In genomic region chr2:84449711-84450110, GRCh38 we compare ENCODE assay signal across 18 cellular contexts. TPM values are rescaled to one million over a fixed set of nuclear protein-coding genes. Genes with fewer than 3 reads are reported as not detected.
DNase-seq lines count a peak whose midpoint lies in the region; ATAC-seq, FAIRE-seq and TF ChIP-seq lines count a peak whose summit lies in the region.
"Had no signal": no experiment of that assay in that cellular context is flagged by ENCODE, and none has a peak within 500 bp of the region (broad histone marks: within the 10 kb centered on the region; RNA-seq: fewer than 3 reads in every experiment).

No MANE protein-coding gene starts in this region.

- 72% methylated on average over 6 of the region's 6 CpGs for WGBS in mammary epithelial cell (ENCODE audit: low coverage, missing lambda C conversion rate)

- in situ Hi-C loops in mammary epithelial cell (cut with MboI; ENCODE audit: low sequenced_read_pairs in 2 of 2) = no loop called here

- H3K27me3 ChIP-seq in mammary epithelial cell (ENCODE audit: insufficient read depth, low read length) = no peaks in the 10 kb centered on the region
- H3K27me3 ChIP-seq: BLaER1 had no signal

- peak; percentile 8 for FAIRE-seq in frontal cortex (lab: Jason Lieb, UNC)
- FAIRE-seq: H54 had no signal

- H3K79me2 ChIP-seq in mammary epithelial cell (ENCODE audit: insufficient read depth, low read length) = peaks cover 59% of the 10 kb centered on the region

- no peaks in the 10 kb centered on the region for H3K9me3 Mint-ChIP-seq in MCF 10A (ENCODE audit: unreplicated experiment)
- H3K9me3 Mint-ChIP-seq: CD14-positive monocyte; CD4-positive, alpha-beta memory T cell; GM23338; HFFc6; IgD-negative memory B cell had no signal

- H3K4me3 Mint-ChIP-seq in MCF 10A (ENCODE audit: unreplicated experiment) (no peak overlapping the region), T-helper 17 cell (no peak overlapping the region)
- H3K4me3 Mint-ChIP-seq: CD14-positive monocyte; CD4-positive, alpha-beta memory T cell; GM23338; HFFc6 had no signal

- H3K4me1 ChIP-seq in mammary epithelial cell (ENCODE audit: insufficient read depth, low read length) = no peaks in the 10 kb centered on the region

- dilution Hi-C loops in mammary epithelial cell (cut with HindIII; ENCODE audit: low sequenced_read_pairs) = no loop called here

- intact Hi-C loops in MCF 10A (cut with micrococcal nuclease) = no loop called here
- intact Hi-C loops in mammary epithelial cell (cut with micrococcal nuclease) = no loop called here

- H4K20me1 ChIP-seq in mammary epithelial cell (ENCODE audit: insufficient read depth, low read length) = no peaks in the 10 kb centered on the region

- TF ChIP-seq CTCF in MCF 10A (IDR thresholded peaks at IDR 0.05; ENCODE audit: unreplicated experiment) = no peak
- no peak for TF ChIP-seq CTCF in mammary epithelial cell (conservative IDR thresholded peaks at IDR 0.05 in 1 of 2, IDR thresholded peaks at IDR 0.05 in 1 of 2; ENCODE audit: extremely low read depth in 1 of 2, insufficient read depth in 1 of 2, low read depth in 1 of 2, low read length in 2 of 2)

- H3K27ac ChIP-seq in mammary epithelial cell (ENCODE audit: insufficient read depth, low read depth, low read length) = no peak overlapping the region
- H3K27ac ChIP-seq: BLaER1 had no signal

- H3K4me3 ChIP-seq in mammary epithelial cell (replicated peaks in 1 of 3; ENCODE audit: insufficient read depth in 1 of 3, low read depth in 2 of 3, low read length in 3 of 3) = no peak overlapping the region
- H3K4me3 ChIP-seq: BLaER1, GM23338 had no signal

- H3K27ac Mint-ChIP-seq in MCF 10A (ENCODE audit: low read depth, unreplicated experiment) (peak overlapping the region; percentile 57), T-helper 17 cell (peak overlapping the region; percentile 9)
- H3K27ac Mint-ChIP-seq: GM23338, HFFc6, IgD-negative memory B cell had no signal

- POLR2A ChIA-PET in MCF 10A (lab: Yijun Ruan, JAX) = interaction anchor here (0.9 to 1.6 kb wide), 4 partner anchors 9 to 84 kb away, joined by 3 to 15 read pairs (median 7); partner anchors contain the start of gene SUCLG1

- no peak for ATAC-seq in T-helper 17 cell
- no peak for ATAC-seq in GM21786 (IDR thresholded peaks at IDR 0.05; ENCODE audit: unreplicated experiment)
- ATAC-seq in GM18517 (IDR thresholded peaks at IDR 0.05; ENCODE audit: unreplicated experiment) = no peak
- ATAC-seq: GM23338 had no signal

- BruUV-seq in MCF 10A (replicated peaks; lab: Mats Ljungman, UMichigan) (no TSS peak), mammary epithelial cell (replicated peaks; lab: Mats Ljungman, UMichigan) (no TSS peak)

- no peak overlapping the region for H2AFZ ChIP-seq in mammary epithelial cell (ENCODE audit: low read depth, low read length)
- H2AFZ ChIP-seq: GM23338 had no signal

- H3K4me2 ChIP-seq in mammary epithelial cell (ENCODE audit: insufficient read depth, low read depth, low read length) = no peak overlapping the region
- H3K4me2 ChIP-seq: BLaER1, GM23338 had no signal

- H3K4me1 Mint-ChIP-seq in MCF 10A (ENCODE audit: insufficient read depth, unreplicated experiment) = peaks cover 22% of the 10 kb centered on the region
- peaks cover 31% of the 10 kb centered on the region for H3K4me1 Mint-ChIP-seq in T-helper 17 cell
- H3K4me1 Mint-ChIP-seq: GM23338 had no signal

- CTCF ChIA-PET in MCF 10A (lab: Yijun Ruan, JAX) (interaction anchor here (0.6 kb wide), 1 partner anchor 415 kb away, joined by 3 read pairs; no protein-coding TSS in a partner anchor), mammary epithelial cell (lab: Charles Lee; ENCODE audit: low non-redundant PET) (no interaction called here)

- H3K36me3 Mint-ChIP-seq in MCF 10A (ENCODE audit: insufficient read depth, unreplicated experiment) = peaks cover 38% of the 10 kb centered on the region
- peaks cover 10% of the 10 kb centered on the region for H3K36me3 Mint-ChIP-seq in T-helper 17 cell (ENCODE audit: low read depth)

- H3K36me3 ChIP-seq in mammary epithelial cell (ENCODE audit: insufficient read depth, low read length) = peaks cover 5% of the 10 kb centered on the region

- no peaks in the 10 kb centered on the region for H3K27me3 Mint-ChIP-seq in MCF 10A (ENCODE audit: insufficient read depth, unreplicated experiment)
- H3K27me3 Mint-ChIP-seq in T-helper 17 cell = no peaks in the 10 kb centered on the region
- H3K27me3 Mint-ChIP-seq: CD4-positive, alpha-beta memory T cell; IgD-negative memory B cell had no signal

- no peak overlapping the region for H3K9ac ChIP-seq in mammary epithelial cell (ENCODE audit: insufficient read depth, low read length)
- H3K9ac ChIP-seq: BLaER1 had no signal

- no peaks in the 10 kb centered on the region for H3K9me3 ChIP-seq in mammary epithelial cell (replicated peaks; ENCODE audit: insufficient read depth, low read length)
- no peaks in the 10 kb centered on the region for H3K9me3 ChIP-seq in T-helper 17 cell (ENCODE audit: control insufficient read depth, low read length, poor library complexity, severe bottlenecking)
- H3K9me3 ChIP-seq: BLaER1 had no signal

- no peak for DNase-seq in MCF 10A (ENCODE audit: unreplicated experiment)
- DNase-seq in mammary epithelial cell = no peak
- DNase-seq in T-helper 17 cell = no peak
- DNase-seq in frontal cortex (ENCODE audit: low spot score in 2 of 2) = no peak
- DNase-seq in kidney tubule cell (ENCODE audit: low spot score) = no peak
- DNase-seq: 8988T; Calu3; CD4-positive, alpha-beta memory T cell; DMS79 treated with DMSO at 0.1 percent for 48 hours; HCEC 1CT; HFFc6 had no signal

RNA-seq across cellular contexts. Expression of gene SUCLG1, which starts 9.4 kb away (rescaled TPM):
- total RNA-seq in MCF 10A (2022) (87.2 and 105 TPM in 2 replicates), mammary epithelial cell (10 to 100 TPM; 49.0 to 63.4 TPM), T-helper 17 cell (10 to 100 TPM; 45.8 to 51.1 TPM), frontal cortex (72.6 TPM)
- polyA plus RNA-seq in mammary epithelial cell = 37.3 TPM
- polyA minus RNA-seq in mammary epithelial cell = 21.7 TPM
